ENCODE assay signal across 14 cellular contexts in the genomic region with DNA sequence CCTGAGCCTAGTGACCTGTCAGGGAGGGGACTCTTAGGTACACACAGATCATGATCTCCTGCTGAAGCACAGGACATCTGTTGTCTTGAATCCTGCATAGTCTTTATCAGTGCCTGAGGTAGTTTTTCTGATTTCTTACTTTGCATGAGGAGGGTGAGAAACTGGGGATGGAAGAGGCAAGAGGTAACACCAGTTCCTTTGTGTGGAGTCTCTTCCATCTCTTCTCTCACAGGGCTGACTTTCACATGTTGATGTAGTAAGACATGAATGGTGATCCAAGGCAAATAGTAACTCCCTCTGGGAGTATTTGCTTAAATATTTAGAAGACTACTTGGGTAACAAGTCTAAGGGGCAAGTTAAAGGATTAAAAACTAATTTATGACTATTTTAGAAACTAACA. TPM values are rescaled to one million over a fixed set of nuclear protein-coding genes. Genes with fewer than 3 reads are reported as not detected.
A peak's percentile ranks its signal among the peaks of the same experiment; 100 is the strongest.
DNase-seq lines count a peak whose midpoint lies in the region; ATAC-seq, FAIRE-seq and TF ChIP-seq lines count a peak whose summit lies in the region.
"Had no signal": no experiment of that assay in that cellular context is flagged by ENCODE, and none has a peak within 500 bp of the region (broad histone marks: within the 10 kb centered on the region; RNA-seq: fewer than 3 reads in every experiment).

No MANE protein-coding gene starts in this region.

- H4K20me1 ChIP-seq in GM23338 (replicated peaks; ENCODE audit: insufficient read depth) = peaks cover 5% of the 10 kb centered on the region; the same call in 1 of the 2 replicates

- H3K4me1 Mint-ChIP-seq in GM23338 = peaks cover 40% of the 10 kb centered on the region
- H3K4me1 Mint-ChIP-seq in WTC11 = peaks cover 56% of the 10 kb centered on the region
- H3K4me1 Mint-ChIP-seq: B cell; CD4-positive, alpha-beta memory T cell had no signal

- H3K27ac ChIP-seq in GM23338 (ENCODE audit: low read depth) (peak overlapping the region; percentile 36; the same call in 1 of the 2 replicates), HUES64 (ENCODE audit: low read depth, low read length) (peak overlapping the region; percentile 13; the same call in 1 of the 2 replicates)
- H3K27ac ChIP-seq: C4-2B had no signal

- H3K27me3 Mint-ChIP-seq in GM23338 (ENCODE audit: insufficient read depth, low read depth, poor library complexity) (no peaks in the 10 kb centered on the region), WTC11 (ENCODE audit: low read depth) (no peaks in the 10 kb centered on the region)

- H3K4me1 ChIP-seq in GM23338 (ENCODE audit: insufficient read depth) = peaks cover 39% of the 10 kb centered on the region
- peaks cover 29% of the 10 kb centered on the region for H3K4me1 ChIP-seq in HUES64 (ENCODE audit: insufficient read depth, low read length)

- peaks cover 100% of the 10 kb centered on the region for H3K79me2 ChIP-seq in GM23338 (replicated peaks; ENCODE audit: insufficient read depth)

- H3K9ac ChIP-seq in HUES64 (ENCODE audit: low read depth, low read length) = no peak overlapping the region

- no peak overlapping the region for H3K4me3 Mint-ChIP-seq in GM23338
- no peak overlapping the region for H3K4me3 Mint-ChIP-seq in WTC11
- H3K4me3 Mint-ChIP-seq: B cell; CD4-positive, alpha-beta memory T cell had no signal

- CTCF ChIA-PET in WTC11 (lab: Charles Lee) = no interaction called here

- no peak for TF ChIP-seq CTCF in GM23338 (conservative IDR thresholded peaks at IDR 0.05; ENCODE audit: low read depth in 2 of 2)
- no peak for TF ChIP-seq CTCF in WTC11 (IDR thresholded peaks at IDR 0.05)

- 0 out of 2 replicates have a peak overlapping the region, but pooled peaks have one; percentile 16 for H3K27ac Mint-ChIP-seq in GM23338
- H3K27ac Mint-ChIP-seq in WTC11 = peak overlapping the region; percentile 90
- H3K27ac Mint-ChIP-seq: B cell; CD4-positive, alpha-beta memory T cell had no signal

- FAIRE-seq in islet of Langerhans (lab: Jason Lieb, UNC) = peak; percentile 47
- FAIRE-seq: A204.1, HTR-8/SVneo, K562 had no signal

- H3K36me3 ChIP-seq in GM23338 (ENCODE audit: insufficient read depth) (peaks cover 16% of the 10 kb centered on the region), HUES64 (ENCODE audit: insufficient read depth, low read length) (peaks cover 9% of the 10 kb centered on the region; the same call in 1 of the 2 replicates)

- H3K36me3 Mint-ChIP-seq in GM23338 (ENCODE audit: low read depth) (peaks cover 46% of the 10 kb centered on the region), WTC11 (peaks cover 31% of the 10 kb centered on the region)
- H3K36me3 Mint-ChIP-seq: CD4-positive, alpha-beta memory T cell had no signal

- H3F3A ChIP-seq in GM23338 (replicated peaks; ENCODE audit: low read depth) = no peaks in the 10 kb centered on the region

- no peaks in the 10 kb centered on the region for H3K9me2 ChIP-seq in GM23338 (ENCODE audit: insufficient read depth)

- H2AFZ ChIP-seq in GM23338 = no peak overlapping the region

- peaks cover 28% of the 10 kb centered on the region for H3K9me3 Mint-ChIP-seq in GM23338
- peaks cover 30% of the 10 kb centered on the region for H3K9me3 Mint-ChIP-seq in WTC11
- H3K9me3 Mint-ChIP-seq: CD4-positive, alpha-beta memory T cell had no signal

- peaks cover 24% of the 10 kb centered on the region for H3K9me3 ChIP-seq in HUES64 (ENCODE audit: insufficient read depth, low read depth, low read length)

- no peaks in the 10 kb centered on the region for H3K27me3 ChIP-seq in GM23338 (ENCODE audit: insufficient read depth)
- H3K27me3 ChIP-seq in HUES64 (ENCODE audit: insufficient read depth, low read length) = no peaks in the 10 kb centered on the region

- H3K4me3 ChIP-seq in GM23338 (no peak overlapping the region), HUES64 (ENCODE audit: low read length) (no peak overlapping the region)
- H3K4me3 ChIP-seq: K562 had no signal

- peak overlapping the region; percentile 33 for H3K4me2 ChIP-seq in GM23338

- DNase-seq in GM23338 (ENCODE audit: low spot score) (peak; percentile 31), WTC11 (ENCODE audit: low spot score) (no peak), amniotic stem cell (lab: John Stamatoyannopoulos, UW) (no peak)
- no peak for DNase-seq in activated T-cell treated with anti-CD3 and anti-CD28 coated beads, Interleukin-2, amount 50 U/mL, for 48 hours
- DNase-seq in activated naive CD4-positive, alpha-beta T cell treated with Interleukin-2 at 50 U/mL for 16 hours = no peak
- DNase-seq: CD4-positive, alpha-beta memory T cell; H7 had no signal

- ATAC-seq in GM23338 = peak; percentile 85
- ATAC-seq in WTC11 = peak; percentile 87
- ATAC-seq: K562 had no signal

- POLR2A ChIA-PET in WTC11 (lab: Charles Lee) = no interaction called here

TF ChIP-seq in GM23338, 12 proteins besides CTCF, POLR2A, EP300 and RAD21 (continues in another document):
- TF ChIP-seq POLR2AphosphoS5 (IDR thresholded peaks at IDR 0.05; ENCODE audit: low read depth) (no peak), EZH2phosphoT487 (IDR thresholded peaks at IDR 0.05; ENCODE audit: unreplicated experiment) (no peak), STAT1 (IDR thresholded peaks at IDR 0.05; ENCODE audit: unreplicated experiment) (no peak)
- TF ChIP-seq, protein P1, sequence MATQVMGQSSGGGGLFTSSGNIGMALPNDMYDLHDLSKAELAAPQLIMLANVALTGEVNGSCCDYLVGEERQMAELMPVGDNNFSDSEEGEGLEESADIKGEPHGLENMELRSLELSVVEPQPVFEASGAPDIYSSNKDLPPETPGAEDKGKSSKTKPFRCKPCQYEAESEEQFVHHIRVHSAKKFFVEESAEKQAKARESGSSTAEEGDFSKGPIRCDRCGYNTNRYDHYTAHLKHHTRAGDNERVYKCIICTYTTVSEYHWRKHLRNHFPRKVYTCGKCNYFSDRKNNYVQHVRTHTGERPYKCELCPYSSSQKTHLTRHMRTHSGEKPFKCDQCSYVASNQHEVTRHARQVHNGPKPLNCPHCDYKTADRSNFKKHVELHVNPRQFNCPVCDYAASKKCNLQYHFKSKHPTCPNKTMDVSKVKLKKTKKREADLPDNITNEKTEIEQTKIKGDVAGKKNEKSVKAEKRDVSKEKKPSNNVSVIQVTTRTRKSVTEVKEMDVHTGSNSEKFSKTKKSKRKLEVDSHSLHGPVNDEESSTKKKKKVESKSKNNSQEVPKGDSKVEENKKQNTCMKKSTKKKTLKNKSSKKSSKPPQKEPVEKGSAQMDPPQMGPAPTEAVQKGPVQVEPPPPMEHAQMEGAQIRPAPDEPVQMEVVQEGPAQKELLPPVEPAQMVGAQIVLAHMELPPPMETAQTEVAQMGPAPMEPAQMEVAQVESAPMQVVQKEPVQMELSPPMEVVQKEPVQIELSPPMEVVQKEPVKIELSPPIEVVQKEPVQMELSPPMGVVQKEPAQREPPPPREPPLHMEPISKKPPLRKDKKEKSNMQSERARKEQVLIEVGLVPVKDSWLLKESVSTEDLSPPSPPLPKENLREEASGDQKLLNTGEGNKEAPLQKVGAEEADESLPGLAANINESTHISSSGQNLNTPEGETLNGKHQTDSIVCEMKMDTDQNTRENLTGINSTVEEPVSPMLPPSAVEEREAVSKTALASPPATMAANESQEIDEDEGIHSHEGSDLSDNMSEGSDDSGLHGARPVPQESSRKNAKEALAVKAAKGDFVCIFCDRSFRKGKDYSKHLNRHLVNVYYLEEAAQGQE (IDR thresholded peaks at IDR 0.05; ENCODE audit: unreplicated experiment) = no peak

TF ChIP-seq in WTC11, 78 proteins besides CTCF, POLR2A, EP300 and RAD21 (continues in another document):
- no peak for TF ChIP-seq PRRX2 (CRISPR knock-in tag; IDR thresholded peaks at IDR 0.05)
- TF ChIP-seq, protein P2, sequence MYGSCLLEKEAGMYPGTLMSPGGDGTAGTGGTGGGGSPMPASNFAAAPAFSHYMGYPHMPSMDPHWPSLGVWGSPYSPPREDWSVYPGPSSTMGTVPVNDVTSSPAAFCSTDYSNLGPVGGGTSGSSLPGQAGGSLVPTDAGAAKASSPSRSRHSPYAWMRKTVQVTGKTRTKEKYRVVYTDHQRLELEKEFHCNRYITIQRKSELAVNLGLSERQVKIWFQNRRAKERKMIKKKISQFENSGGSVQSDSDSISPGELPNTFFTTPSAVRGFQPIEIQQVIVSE (CRISPR knock-in tag; IDR thresholded peaks at IDR 0.05; ENCODE audit: borderline replicate concordance) = no peak
- no peak for TF ChIP-seq TP53 (CRISPR knock-in tag; IDR thresholded peaks at IDR 0.05)
- no peak for TF ChIP-seq IRF2 (CRISPR knock-in tag; IDR thresholded peaks at IDR 0.05; ENCODE audit: borderline replicate concordance, low read depth)
- TF ChIP-seq, protein P3, sequence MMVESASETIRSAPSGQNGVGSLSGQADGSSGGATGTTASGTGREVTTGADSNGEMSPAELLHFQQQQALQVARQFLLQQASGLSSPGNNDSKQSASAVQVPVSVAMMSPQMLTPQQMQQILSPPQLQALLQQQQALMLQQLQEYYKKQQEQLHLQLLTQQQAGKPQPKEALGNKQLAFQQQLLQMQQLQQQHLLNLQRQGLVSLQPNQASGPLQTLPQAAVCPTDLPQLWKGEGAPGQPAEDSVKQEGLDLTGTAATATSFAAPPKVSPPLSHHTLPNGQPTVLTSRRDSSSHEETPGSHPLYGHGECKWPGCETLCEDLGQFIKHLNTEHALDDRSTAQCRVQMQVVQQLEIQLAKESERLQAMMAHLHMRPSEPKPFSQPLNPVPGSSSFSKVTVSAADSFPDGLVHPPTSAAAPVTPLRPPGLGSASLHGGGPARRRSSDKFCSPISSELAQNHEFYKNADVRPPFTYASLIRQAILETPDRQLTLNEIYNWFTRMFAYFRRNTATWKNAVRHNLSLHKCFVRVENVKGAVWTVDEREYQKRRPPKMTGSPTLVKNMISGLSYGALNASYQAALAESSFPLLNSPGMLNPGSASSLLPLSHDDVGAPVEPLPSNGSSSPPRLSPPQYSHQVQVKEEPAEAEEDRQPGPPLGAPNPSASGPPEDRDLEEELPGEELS (CRISPR knock-in tag; IDR thresholded peaks at IDR 0.05) = no peak

RNA-seq across cellular contexts. Expression of a gene that starts 9.5 kb away (rescaled TPM):
- 26.9 and 29.1 TPM in 2 replicates for total RNA-seq in GM23338 (2014; rRNA removed; shearing (Covaris generic))
- 6.2 and 9.1 TPM in 2 replicates for polyA plus RNA-seq in GM23338 (2016; fragmentation: Nextera tagmentation; extraction: Ambion mirVana)
- polyA plus RNA-seq in HUES64 (2013, experiment 1 of 2) = 10.4 TPM
- polyA plus RNA-seq in HUES64 (2013, experiment 2 of 2) = 11.7 TPM
- total RNA-seq in WTC11 (2021) = 19.4 to 21.0 TPM (median 20.9 TPM) in 3 replicates
